Comparison of ENCODE assay signal across 17 cellular contexts in genomic region chr10:27660705-27661104, GRCh38.
"Had no signal": no experiment of that assay in that cellular context is flagged by ENCODE, and none has a peak within 500 bp of the region (broad histone marks: within the 10 kb centered on the region; RNA-seq: fewer than 3 reads in every experiment).

No MANE protein-coding gene starts in this region.

- H3K27me3 ChIP-seq: brain microvascular endothelial cell, sigmoid colon had no signal

- DNase-seq: activated CD4-positive, alpha-beta memory T cell treated with anti-CD3 and anti-CD28 coated beads, Interleukin-2, amount 10 ng/mL, durations not matched to agents 7 days and 5 days; activated CD8-positive, alpha-beta memory T cell treated with anti-CD3 and anti-CD28 coated beads, Interleukin-2, amount 50 U/mL, for 4 hours; activated gamma-delta T cell treated with Interleukin-2 at 50 U/mL for 16 hours; activated naive CD8-positive, alpha-beta T cell treated with anti-CD3 and anti-CD28 coated beads for 36 hours; activated T-cell treated with anti-CD3 and anti-CD28 coated beads, Interleukin-2, amount 50 U/mL, for 72 hours; brain microvascular endothelial cell; dermis blood vessel endothelial cell; hippocampal formation; mesenchymal stem cell; sigmoid colon; stimulated activated CD4-positive, alpha-beta T cell treated with anti-CD3 and anti-CD28 coated beads, Interleukin-2, amount 100 ng/mL, for 24 hours; stimulated activated naive B cell treated with anti-CD40 and anti-IgM and Interleukin-4, amounts not matched to agents 10 μg/mL and 1 μg/mL and 100 μg/mL, for 72 hours; substantia nigra; T-helper 9 cell; trophoblast cell had no signal

- H3K4me1 ChIP-seq: sigmoid colon had no signal

- H3K27ac ChIP-seq: brain microvascular endothelial cell, sigmoid colon, VCaP had no signal

- H3K4me3 ChIP-seq: sigmoid colon had no signal

- ATAC-seq: activated T-cell treated with anti-CD3 and anti-CD28 coated beads, Interleukin-2, amount 50 U/mL, for 72 hours; natural killer cell treated with Interleukin-12 subunit alpha and Interleukin-12 subunit beta and Interleukin-15 and Interleukin-18, amount 100 ng/mL, for 72 hours; stimulated activated naive B cell treated with anti-CD40 and anti-IgM and Interleukin-4, amounts not matched to agents 10 μg/mL and 1 μg/mL and 100 μg/mL, for 72 hours had no signal

- H3K9me3 ChIP-seq: sigmoid colon had no signal
